ENCODE assay signal across 9 cellular contexts in genomic region chr2:172710584-172711024, GRCh38. TPM values are rescaled to one million over a fixed set of nuclear protein-coding genes. Genes with fewer than 3 reads are reported as not detected.
DNase-seq lines count a peak whose midpoint lies in the region; ATAC-seq, FAIRE-seq and TF ChIP-seq lines count a peak whose summit lies in the region.
"Had no signal": no experiment of that assay in that cellular context is flagged by ENCODE, and none has a peak within 500 bp of the region (broad histone marks: within the 10 kb centered on the region; RNA-seq: fewer than 3 reads in every experiment).

No MANE protein-coding gene starts in this region.

- no peaks in the 10 kb centered on the region for H3K36me3 ChIP-seq in body of pancreas (replicated peaks in 1 of 2; ENCODE audit: insufficient read depth in 1 of 2, low read depth in 2 of 2)

- H3K9me3 Mint-ChIP-seq in stimulated activated naive CD8-positive, alpha-beta T cell treated with anti-CD3 and anti-CD28 coated beads, Interleukin-15, amount 100 ng/mL, for 72 hours: no peaks in the 10 kb centered on the region

- TF ChIP-seq POLR2A in body of pancreas (IDR thresholded peaks at IDR 0.05): no peak

- H3K27ac Mint-ChIP-seq in stimulated activated naive CD8-positive, alpha-beta T cell treated with anti-CD3 and anti-CD28 coated beads, Interleukin-15, amount 100 ng/mL, for 72 hours: no peak overlapping the region

- H3K27me3 Mint-ChIP-seq in stimulated activated naive CD8-positive, alpha-beta T cell treated with anti-CD3 and anti-CD28 coated beads, Interleukin-15, amount 100 ng/mL, for 72 hours: no peaks in the 10 kb centered on the region

- ATAC-seq in body of pancreas (peak; percentile 21), GM21367 (IDR thresholded peaks at IDR 0.05; ENCODE audit: unreplicated experiment) (no peak), GM18519 (IDR thresholded peaks at IDR 0.05; ENCODE audit: low FRiP score, unreplicated experiment) (no peak)
- peak; percentile 50 for ATAC-seq in stimulated activated naive CD8-positive, alpha-beta T cell treated with anti-CD3 and anti-CD28 coated beads, Interleukin-15, amount 100 ng/mL, for 72 hours

- peak; percentile 6 to 53 (median 42) for TF ChIP-seq CTCF in body of pancreas (IDR thresholded peaks at IDR 0.05)

- no peak overlapping the region for H3K4me3 ChIP-seq in body of pancreas

- FAIRE-seq in G401.6 (lab: Jason Lieb, UNC): peak; percentile 53

- intact Hi-C loops in body of pancreas (cut with DNase I): no loop called here

- H3K4me1 ChIP-seq in body of pancreas: no peaks in the 10 kb centered on the region

- no peaks in the 10 kb centered on the region for H3K9me3 ChIP-seq in body of pancreas

- peak; percentile 89 for DNase-seq in LHCN-M2 (ENCODE audit: low read depth)
- peak; percentile 62 for DNase-seq in RKO (ENCODE audit: low spot score)
- peak; percentile 20 to 34 (median 28) for DNase-seq in body of pancreas
- DNase-seq in islet precursor cell: peak; percentile 59
- DNase-seq in stimulated activated naive CD8-positive, alpha-beta T cell treated with anti-CD3 and anti-CD28 coated beads, Interleukin-15, amount 100 ng/mL, for 72 hours: peak in 1 of 2 donors; percentile 21

- no peak overlapping the region for H3K4me3 Mint-ChIP-seq in stimulated activated naive CD8-positive, alpha-beta T cell treated with anti-CD3 and anti-CD28 coated beads, Interleukin-15, amount 100 ng/mL, for 72 hours

- WGBS in body of pancreas, 2 donors: 30 to 40% methylated on average over 2 of the region's 2 CpGs

- no peaks in the 10 kb centered on the region for H3K27me3 ChIP-seq in body of pancreas

- no peaks in the 10 kb centered on the region for H3K4me1 Mint-ChIP-seq in stimulated activated naive CD8-positive, alpha-beta T cell treated with anti-CD3 and anti-CD28 coated beads, Interleukin-15, amount 100 ng/mL, for 72 hours

- no peak overlapping the region for H3K27ac ChIP-seq in body of pancreas

RNA-seq across cellular contexts. Expression of gene RAPGEF4, which starts 25.0 kb away (rescaled TPM):
- total RNA-seq in LHCN-M2 (2014; rRNA removed) (0.23 and 0.26 TPM in 2 replicates), body of pancreas (10 to 100 TPM in 1 of 2 donors, 1 to 10 TPM in 1; 4.7 to 22.4 TPM)
- 0.05 TPM for polyA plus RNA-seq in LHCN-M2 (2012)
- total RNA-seq: activated CD8-positive, alpha-beta memory T cell treated with anti-CD3 and anti-CD28 coated beads for 36 hours had no signal

Comparison
In these comparisons a context has a peak if more than half of its experiments do, and no peak if none do; other contexts are left out.
1. ATAC-seq: peak in body of pancreas (single experiment) and stimulated activated naive CD8-positive, alpha-beta T cell treated with anti-CD3 and anti-CD28 coated beads, Interleukin-15, amount 100 ng/mL, for 72 hours (single experiment); none in GM21367 (single experiment) and GM18519 (single experiment).